Comparison of ENCODE assay signal across 19 cellular contexts in genomic region chr20:10537850-10538480, GRCh38.
DNase-seq lines count a peak whose midpoint lies in the region; ATAC-seq and TF ChIP-seq lines count a peak whose summit lies in the region.
"Had no signal": no experiment of that assay in that cellular context is flagged by ENCODE, and none has a peak within 500 bp of the region (broad histone marks: within the 10 kb centered on the region; RNA-seq: fewer than 3 reads in every experiment).

No MANE protein-coding gene starts in this region.

- H2AFZ ChIP-seq in trophoblast cell (ENCODE audit: insufficient read depth, low read length, poor library complexity) (no peak overlapping the region), mesenchymal stem cell (ENCODE audit: low read depth, low read length) (no peak overlapping the region)

- H2BK120ac ChIP-seq in trophoblast cell (ENCODE audit: insufficient read depth, low read length, poor library complexity): peak overlapping the region; percentile 30
- H2BK120ac ChIP-seq in mesenchymal stem cell (ENCODE audit: low read depth, low read length): no peak overlapping the region

- H3K4me3 ChIP-seq in cardiac fibroblast (replicated peaks in 1 of 2; ENCODE audit: low read depth in 2 of 2, low read length in 2 of 2) (no peak overlapping the region), trophoblast cell (ENCODE audit: low read depth, low read length) (no peak overlapping the region), upper lobe of right lung (no peak overlapping the region), mesenchymal stem cell (ENCODE audit: insufficient read depth in 1 of 2, low read depth in 1 of 2, low read length in 2 of 2) (no peak overlapping the region)
- H3K4me3 ChIP-seq: adrenal gland, stomach had no signal

- H3K4me1 Mint-ChIP-seq in Calu3 (ENCODE audit: low read depth, unreplicated experiment): peaks cover 26% of the 10 kb centered on the region

- H2AK5ac ChIP-seq in trophoblast cell (ENCODE audit: low read length): no peak overlapping the region
- no peak overlapping the region for H2AK5ac ChIP-seq in mesenchymal stem cell (ENCODE audit: low read length, severe bottlenecking)

- H3K36me3 Mint-ChIP-seq in Calu3 (ENCODE audit: insufficient read depth, unreplicated experiment): peaks cover 6% of the 10 kb centered on the region

- H3K27ac ChIP-seq in trophoblast cell (ENCODE audit: low read depth, low read length) (no peak overlapping the region), upper lobe of right lung (no peak overlapping the region), mesenchymal stem cell (ENCODE audit: low read length, poor library complexity, severe bottlenecking) (no peak overlapping the region)
- H3K27ac ChIP-seq: adrenal gland, stomach, VCaP had no signal

- H3K9me3 Mint-ChIP-seq in Calu3 (ENCODE audit: low read depth, unreplicated experiment): no peaks in the 10 kb centered on the region
- H3K9me3 Mint-ChIP-seq: activated CD4-positive, alpha-beta memory T cell treated with anti-CD3 and anti-CD28 coated beads, Interleukin-2, amount 10 ng/mL, durations not matched to agents 7 days and 5 days; nephron progenitor cell; T-cell had no signal

- TF ChIP-seq CTCF in Calu3 (IDR thresholded peaks at IDR 0.05; ENCODE audit: unreplicated experiment): no peak
- no peak for TF ChIP-seq CTCF in cardiac fibroblast (IDR thresholded peaks at IDR 0.05; ENCODE audit: low read depth, low read length)
- TF ChIP-seq CTCF in upper lobe of right lung (IDR thresholded peaks at IDR 0.05): no peak

- H4K91ac ChIP-seq in trophoblast cell (ENCODE audit: low read depth, low read length) (no peak overlapping the region), mesenchymal stem cell (ENCODE audit: low read length) (no peak overlapping the region)

- H3K27me3 Mint-ChIP-seq in Calu3 (ENCODE audit: unreplicated experiment): no peaks in the 10 kb centered on the region
- H3K27me3 Mint-ChIP-seq: activated CD4-positive, alpha-beta memory T cell treated with anti-CD3 and anti-CD28 coated beads, Interleukin-2, amount 10 ng/mL, durations not matched to agents 7 days and 5 days; T-cell had no signal

- no peak overlapping the region for H3K18ac ChIP-seq in trophoblast cell (ENCODE audit: low read length)
- H3K18ac ChIP-seq in mesenchymal stem cell (ENCODE audit: low read depth in 1 of 2, low read length in 2 of 2): no peak overlapping the region

- H3K9me3 ChIP-seq in trophoblast cell (ENCODE audit: insufficient read depth, low read depth, low read length) (no peaks in the 10 kb centered on the region), upper lobe of right lung (no peaks in the 10 kb centered on the region), mesenchymal stem cell (ENCODE audit: control insufficient read depth, low read length) (no peaks in the 10 kb centered on the region)
- H3K9me3 ChIP-seq: adrenal gland, BE2C, stomach had no signal

- no CpG with 5 or more reads among the region's 2 CpGs for WGBS in trophoblast cell (ENCODE audit: extremely low coverage, insufficient coverage, insufficient read length)
- 95% methylated on average over 2 of the region's 2 CpGs for WGBS in mesenchymal stem cell

- no TSS peak for BruUV-seq in Calu3 (replicated peaks; lab: Mats Ljungman, UMichigan)

- no peak overlapping the region for H3K27ac Mint-ChIP-seq in Calu3 (ENCODE audit: unreplicated experiment)
- H3K27ac Mint-ChIP-seq: activated CD4-positive, alpha-beta memory T cell treated with anti-CD3 and anti-CD28 coated beads, Interleukin-2, amount 10 ng/mL, durations not matched to agents 7 days and 5 days; nephron progenitor cell; T-cell had no signal

- no peak overlapping the region for H4K12ac ChIP-seq in trophoblast cell (ENCODE audit: low read depth, low read length)

- H3K4me2 ChIP-seq in trophoblast cell (ENCODE audit: low read length) (no peak overlapping the region), mesenchymal stem cell (ENCODE audit: low read length, poor library complexity, severe bottlenecking) (no peak overlapping the region)

- peak; percentile 15 for DNase-seq in Calu3
- peak; percentile 15 for DNase-seq in NCI-H446 treated with DMSO at 0.1 percent for 48 hours (lab: John Stamatoyannopoulos, UW)
- peak; percentile 37 to 70 for DNase-seq in cardiac fibroblast (ENCODE audit: low read depth in 2 of 2)
- no peak for DNase-seq in trophoblast cell
- no peak for DNase-seq in OCI-M2 (lab: John Stamatoyannopoulos, UW; ENCODE audit: unreplicated experiment)
- no peak for DNase-seq in upper lobe of right lung
- no peak for DNase-seq in KG1 (lab: John Stamatoyannopoulos, UW)
- DNase-seq in mesenchymal stem cell: no peak
- DNase-seq: activated CD4-positive, alpha-beta memory T cell treated with anti-CD3 and anti-CD28 coated beads, Interleukin-2, amount 10 ng/mL, durations not matched to agents 7 days and 5 days; adrenal gland; BE2C; glutamatergic neuron; mesendoderm; NCI-H2029; NCI-H526; nephron progenitor cell; stomach; T-cell had no signal

- no peak overlapping the region for H4K8ac ChIP-seq in trophoblast cell (ENCODE audit: low read depth, low read length)
- H4K8ac ChIP-seq in mesenchymal stem cell (ENCODE audit: low read length): no peak overlapping the region

- peaks cover 2 to 9% of the 10 kb centered on the region in 2 experiments for H3K4me1 ChIP-seq in trophoblast cell (ENCODE audit: control insufficient read depth in 1 of 2, insufficient read depth in 2 of 2, low read length in 2 of 2)
- H3K4me1 ChIP-seq in upper lobe of right lung: peaks cover 6% of the 10 kb centered on the region
- peaks cover 5% of the 10 kb centered on the region for H3K4me1 ChIP-seq in mesenchymal stem cell (ENCODE audit: control insufficient read depth, insufficient read depth, low read depth, low read length)
- H3K4me1 ChIP-seq: adrenal gland, BE2C had no signal

- H3K14ac ChIP-seq in trophoblast cell (ENCODE audit: low read length) (no peak overlapping the region), mesenchymal stem cell (ENCODE audit: low read length in 2 of 2) (no peak overlapping the region)

- H3K79me2 ChIP-seq in trophoblast cell (ENCODE audit: control insufficient read depth, insufficient read depth, low read length, poor library complexity): no peaks in the 10 kb centered on the region

- H3K36me3 ChIP-seq in trophoblast cell (ENCODE audit: control insufficient read depth in 1 of 2, insufficient read depth in 2 of 2, low read length in 2 of 2): no peaks in the 10 kb centered on the region
- H3K36me3 ChIP-seq in upper lobe of right lung: no peaks in the 10 kb centered on the region
- H3K36me3 ChIP-seq in mesenchymal stem cell (ENCODE audit: control insufficient read depth in 1 of 2, insufficient read depth in 2 of 2, low read depth in 1 of 2, low read length in 2 of 2): no peaks in the 10 kb centered on the region
- H3K36me3 ChIP-seq: adrenal gland, BE2C, stomach had no signal

- H3K23ac ChIP-seq in trophoblast cell (ENCODE audit: low read length): no peak overlapping the region
- no peak overlapping the region for H3K23ac ChIP-seq in mesenchymal stem cell (ENCODE audit: low read length in 2 of 2)

- no peak overlapping the region for H3K4ac ChIP-seq in trophoblast cell (ENCODE audit: low read depth, low read length)
- H3K4ac ChIP-seq in mesenchymal stem cell (ENCODE audit: low read depth in 1 of 2, low read length in 2 of 2): no peak overlapping the region

- intact Hi-C loops in Calu3 (cut with micrococcal nuclease; ENCODE audit: unreplicated experiment) (loop anchor here (2.0 to 5.0 kb wide), 2 partner anchors 69 to 561 kb away; no protein-coding TSS in a partner anchor), upper lobe of right lung (cut with DNase I) (no loop called here)

- ATAC-seq in upper lobe of right lung: no peak
- ATAC-seq: T-cell had no signal

- H3K27me3 ChIP-seq in trophoblast cell (ENCODE audit: insufficient read depth, low read length): no peaks in the 10 kb centered on the region
- no peaks in the 10 kb centered on the region for H3K27me3 ChIP-seq in upper lobe of right lung
- no peaks in the 10 kb centered on the region for H3K27me3 ChIP-seq in mesenchymal stem cell (ENCODE audit: control insufficient read depth in 1 of 2, insufficient read depth in 1 of 2, low read length in 2 of 2)
- H3K27me3 ChIP-seq: adrenal gland, BE2C, stomach had no signal

- H2BK5ac ChIP-seq in trophoblast cell (ENCODE audit: low read depth, low read length, poor library complexity): no peak overlapping the region
- H2BK5ac ChIP-seq in mesenchymal stem cell (ENCODE audit: low read depth, low read length, poor library complexity, severe bottlenecking): no peak overlapping the region

- CTCF ChIA-PET in Calu3 (lab: Charles Lee): no interaction called here

- H3K79me1 ChIP-seq in trophoblast cell (ENCODE audit: low read length) (peaks cover 10% of the 10 kb centered on the region), mesenchymal stem cell (replicated peaks; ENCODE audit: low read length, poor library complexity, severe bottlenecking) (peaks cover 12% of the 10 kb centered on the region)

- H3K9ac ChIP-seq in trophoblast cell (ENCODE audit: low read length) (no peak overlapping the region), mesenchymal stem cell (ENCODE audit: low read length) (no peak overlapping the region)

- no peak overlapping the region for H2BK12ac ChIP-seq in trophoblast cell (ENCODE audit: low read length)
- H2BK12ac ChIP-seq in mesenchymal stem cell (ENCODE audit: low read length in 2 of 2): no peak overlapping the region

- H3K4me3 Mint-ChIP-seq in Calu3 (ENCODE audit: low read depth, unreplicated experiment): no peak overlapping the region
- H3K4me3 Mint-ChIP-seq: activated CD4-positive, alpha-beta memory T cell treated with anti-CD3 and anti-CD28 coated beads, Interleukin-2, amount 10 ng/mL, durations not matched to agents 7 days and 5 days; nephron progenitor cell; T-cell had no signal

- H2BK15ac ChIP-seq in mesenchymal stem cell (ENCODE audit: low read depth, poor library complexity, severe bottlenecking): no peak overlapping the region

Comparison
In these comparisons a context has a peak if more than half of its experiments do, and no peak if none do; other contexts are left out.
1. DNase-seq: peak in Calu3 (single experiment), NCI-H446 treated with DMSO at 0.1 percent for 48 hours (single experiment) and cardiac fibroblast (2 of 2); none in trophoblast cell (0 of 2), OCI-M2 (single experiment), upper lobe of right lung (single experiment), KG1 (single experiment) and mesenchymal stem cell (single experiment).